ENCODE assay signal across 8 cellular contexts in the genomic region with DNA sequence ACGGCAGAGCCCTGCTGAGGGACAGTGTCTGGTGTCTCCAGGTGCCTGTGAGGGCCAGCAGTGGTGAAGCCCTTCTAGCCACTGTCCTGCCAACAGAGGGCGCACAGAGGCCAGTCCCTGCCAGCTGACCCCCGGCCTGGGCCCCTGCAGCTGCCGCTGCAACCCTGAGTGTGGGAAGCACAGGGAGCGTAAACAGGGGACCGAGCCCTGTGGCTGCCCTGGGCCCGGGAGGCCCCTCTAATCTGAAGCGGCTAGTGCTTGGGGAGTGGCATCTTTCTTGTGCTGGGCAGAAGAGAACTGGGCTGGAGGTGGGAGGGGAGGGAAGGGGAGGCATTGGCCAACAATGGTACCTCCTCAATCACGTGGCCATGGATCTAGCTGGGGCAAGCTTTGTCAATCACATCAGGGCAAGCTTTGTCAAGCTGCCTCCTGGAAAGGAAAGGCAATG. TPM values are rescaled to one million over a fixed set of nuclear protein-coding genes. Genes with fewer than 3 reads are reported as not detected.
DNase-seq lines count a peak whose midpoint lies in the region; ATAC-seq, FAIRE-seq and TF ChIP-seq lines count a peak whose summit lies in the region.

No MANE protein-coding gene starts in this region.

- H3K27me3 ChIP-seq in HUES6 (ENCODE audit: control insufficient read depth, insufficient read depth, low read length), result no peaks in the 10 kb centered on the region

- H3K4me1 ChIP-seq in HUES6 (ENCODE audit: control insufficient read depth, insufficient read depth, low read length), result peaks cover 54% of the 10 kb centered on the region

- no peak for ATAC-seq in GM19328 (IDR thresholded peaks at IDR 0.05; ENCODE audit: unreplicated experiment)

- FAIRE-seq in D721Med (lab: Jason Lieb, UNC), result no peak

- peak overlapping the region; percentile 31 for H3K4me3 ChIP-seq in HUES6 (ENCODE audit: low read depth, low read length)

- H3K36me3 ChIP-seq in HUES6 (ENCODE audit: control insufficient read depth, insufficient read depth, low read length), result peaks cover 13% of the 10 kb centered on the region; the same call in 1 of the 2 replicates

- peak; percentile 54 for TF ChIP-seq CTCF in D721Med (IDR thresholded peaks at IDR 0.05; ENCODE audit: insufficient read depth, missing control alignments)

- H3K9me3 ChIP-seq in HUES6 (ENCODE audit: control insufficient read depth, insufficient read depth, low read depth, low read length), result no peaks in the 10 kb centered on the region

- no peak for TF ChIP-seq POLR2A in erythroblast (IDR thresholded peaks at IDR 0.05; ENCODE audit: low read length)

- DNase-seq in D721Med (ENCODE audit: insufficient read length, low spot score) (no peak), RKO (ENCODE audit: low spot score) (peak; percentile 48), erythroblast (lab: John Stamatoyannopoulos, UW) (peak; percentile 74 to 77), mucosa of gallbladder (ENCODE audit: low spot score) (peak; percentile 55), H4 (ENCODE audit: low spot score) (no peak)
- no peak for DNase-seq in activated naive CD4-positive, alpha-beta T cell (lab: John Stamatoyannopoulos, UW)

- no peak overlapping the region for H3K27ac ChIP-seq in HUES6 (ENCODE audit: low read depth, low read length)

- no peak overlapping the region for H3K9ac ChIP-seq in HUES6 (ENCODE audit: low read length)

RNA-seq across cellular contexts. Expression of a gene that starts 34.6 kb away (rescaled TPM):
- 129 TPM for total RNA-seq in mucosa of gallbladder
- 15.8 and 18.5 TPM in 2 replicates for total RNA-seq in H4 (2014; rRNA removed; shearing (Covaris generic))

RNA-seq across cellular contexts. Expression of a gene that starts 35.3 kb away (rescaled TPM):
- 11.1 TPM for total RNA-seq in mucosa of gallbladder
- total RNA-seq in H4 (2014; rRNA removed; shearing (Covaris generic)), result 6.1 and 10.4 TPM in 2 replicates

RNA-seq across cellular contexts. Expression of a gene that starts 35.6 kb away (rescaled TPM):
- total RNA-seq in mucosa of gallbladder, result 6.4 TPM
- total RNA-seq in H4 (2014; rRNA removed; shearing (Covaris generic)), result 2.5 and 3.3 TPM in 2 replicates

Comparison
In these comparisons a context has a peak if more than half of its experiments do, and no peak if none do; other contexts are left out.
1. DNase-seq: peak in RKO (single experiment), erythroblast (2 of 2) and mucosa of gallbladder (single experiment); none in D721Med (single experiment), H4 (single experiment) and activated naive CD4-positive, alpha-beta T cell (0 of 4).